In genomic region chr13:67281476-67281875, GRCh38 we compare ENCODE assay signal across 22 cellular contexts. TPM values are rescaled to one million over a fixed set of nuclear protein-coding genes. Genes with fewer than 3 reads are reported as not detected.
DNase-seq lines count a peak whose midpoint lies in the region; ATAC-seq and TF ChIP-seq lines count a peak whose summit lies in the region.
"Had no signal": no experiment of that assay in that cellular context is flagged by ENCODE, and none has a peak within 500 bp of the region (broad histone marks: within the 10 kb centered on the region; RNA-seq: fewer than 3 reads in every experiment).

No MANE protein-coding gene starts in this region.

- no peak for ATAC-seq in sciatic nerve
- ATAC-seq: Right ventricle myocardium inferior had no signal

- no peaks in the 10 kb centered on the region for H3K36me3 Mint-ChIP-seq in nephron progenitor cell (ENCODE audit: low read depth)

- no peak for TF ChIP-seq CTCF in nephron progenitor cell (IDR thresholded peaks at IDR 0.05)

- intact Hi-C loops in sciatic nerve (cut with DNase I): no loop called here

- H3K27me3 Mint-ChIP-seq in nephron progenitor cell (ENCODE audit: low read depth, poor library complexity): no peaks in the 10 kb centered on the region

- peaks cover 4% of the 10 kb centered on the region for H3K9me3 Mint-ChIP-seq in nephron progenitor cell

- no peaks in the 10 kb centered on the region for H3K27me3 ChIP-seq in SJCRH30

- no peak overlapping the region; the same call in 1 of the 2 replicates for H3K27ac ChIP-seq in SJCRH30
- H3K27ac ChIP-seq: PC-9 had no signal

- DNase-seq in DMS 273 (lab: John Stamatoyannopoulos, UW; ENCODE audit: unreplicated experiment) (peak; percentile 76), NCI-H1694 treated with DMSO at 0.1 percent for 48 hours (lab: John Stamatoyannopoulos, UW) (peak; percentile 31), SJCRH30 (peak; percentile 28 to 60), nephron progenitor cell (peak; percentile 3), epidermal melanocyte (ENCODE audit: insufficient read length, low spot score) (no peak), sciatic nerve (ENCODE audit: low spot score) (no peak), HK-2 (ENCODE audit: unreplicated experiment) (no peak)
- DNase-seq: 8988T; ACHN; Calu3; H7; IMR-90; KG1; NCI-H1048; NCI-H1417; NCI-H187; NCI-H2081 treated with DMSO at 0.1 percent for 48 hours; NCI-H446; NK-92 treated with Interleukin-12 subunit alpha and Interleukin-12 subunit beta, amount 100 ng/mL, for 24 hours; PC-9; T-helper 1 cell had no signal

- H3K4me3 ChIP-seq in SJCRH30: no peak overlapping the region
- H3K4me3 ChIP-seq: PC-9 had no signal

- no peaks in the 10 kb centered on the region for H3K4me1 Mint-ChIP-seq in nephron progenitor cell

- no peaks in the 10 kb centered on the region for H3K36me3 ChIP-seq in SJCRH30

- peaks cover 12% of the 10 kb centered on the region for H3K4me1 ChIP-seq in SJCRH30

- no peak overlapping the region for H3K4me3 Mint-ChIP-seq in nephron progenitor cell

- no peaks in the 10 kb centered on the region for H3K9me3 ChIP-seq in SJCRH30 (replicated peaks)

- no peak overlapping the region for H3K27ac Mint-ChIP-seq in nephron progenitor cell

RNA-seq across cellular contexts. Expression of gene PCDH9, which starts 51.3 kb away (rescaled TPM):
- total RNA-seq in SJCRH30 (2014; rRNA removed; shearing (Covaris generic)): 4.2 and 5.6 TPM in 2 replicates
- 37.7 TPM for total RNA-seq in sciatic nerve

Comparison
In these comparisons a context has a peak if more than half of its experiments do, and no peak if none do; other contexts are left out.
1. DNase-seq: peak in DMS 273 (single experiment), NCI-H1694 treated with DMSO at 0.1 percent for 48 hours (single experiment), SJCRH30 (2 of 2) and nephron progenitor cell (single experiment); none in epidermal melanocyte (single experiment), sciatic nerve (single experiment) and HK-2 (single experiment).